Comparison of ENCODE assay signal across 8 cellular contexts in the genomic region with DNA sequence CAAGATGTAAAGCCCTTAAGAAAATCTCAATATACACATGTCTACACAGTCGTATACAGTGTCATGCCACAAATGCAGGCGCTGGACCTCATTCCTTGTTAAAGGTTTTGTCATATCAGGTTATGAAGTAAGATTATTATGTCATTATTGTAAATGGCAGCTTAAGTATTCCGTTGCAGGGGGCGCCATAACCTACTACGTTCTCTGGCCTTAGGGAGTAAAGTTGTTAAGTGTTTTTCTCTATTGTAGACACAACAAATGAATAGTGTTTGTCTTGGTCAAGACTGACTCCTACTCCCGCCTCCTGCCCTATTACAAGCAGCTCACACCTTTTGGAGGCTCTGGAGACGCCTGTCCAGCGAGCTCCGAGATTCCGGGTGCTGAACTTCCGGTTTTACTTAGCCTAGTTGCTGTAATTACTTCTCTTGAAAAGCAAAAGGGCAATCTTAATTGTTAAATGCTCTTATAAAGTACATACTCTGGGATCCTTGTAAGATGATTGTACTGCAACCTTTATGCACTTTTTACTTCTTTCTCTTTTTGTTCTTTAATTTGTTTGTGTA. TPM values are rescaled to one million over a fixed set of nuclear protein-coding genes. Genes with fewer than 3 reads are reported as not detected.
DNase-seq lines count a peak whose midpoint lies in the region; ATAC-seq, FAIRE-seq and TF ChIP-seq lines count a peak whose summit lies in the region.

No MANE protein-coding gene starts in this region.

- intact Hi-C loops in transverse colon (cut with DNase I; ENCODE audit: low total_unique reads): loop anchor here (5.0 kb wide), 1 partner anchor 201 kb away; the partner anchor contains the start of genes ANKIB1 and KRIT1

- in situ Hi-C loops in transverse colon (cut with MboI; ENCODE audit: low pct_ligation_motif_present in 1 of 4, low pct_unique_long_range_greater_than_20kb in 1 of 4, low sequenced_read_pairs in 3 of 4): loop anchor here in 2 of 4 donors (25.0 kb wide), 1 partner anchor 211 kb away; the partner anchor contains the start of genes ANKIB1 (in 2 of the 2) and KRIT1 (in 2 of the 2)

- H3K27ac ChIP-seq in neutrophil (peak overlapping the region; percentile 85), transverse colon (peak overlapping the region; percentile 99)

- peak; percentile 36 for ATAC-seq in GM19463 (IDR thresholded peaks at IDR 0.05; ENCODE audit: unreplicated experiment)

- H3K4me1 ChIP-seq in neutrophil (ENCODE audit: control insufficient read depth in 1 of 2, insufficient read depth in 1 of 2, low read depth in 1 of 2, low read length in 1 of 2) (peaks cover 9 to 14% of the 10 kb centered on the region in 2 experiments), transverse colon (peaks cover 0 to 18% (median 9%) of the 10 kb centered on the region in 4 donors)

- peak overlapping the region; percentile 56 to 62 for H3K4me3 ChIP-seq in foreskin fibroblast (ENCODE audit: low read depth in 1 of 2, low read length in 2 of 2)
- H3K4me3 ChIP-seq in neutrophil (ENCODE audit: low read depth in 1 of 2, low read length in 1 of 2): peak overlapping the region; percentile 91 to 95
- H3K4me3 ChIP-seq in transverse colon: peak overlapping the region; percentile 91 to 99 (median 98)

- H3K9me3 ChIP-seq in neutrophil (no peaks in the 10 kb centered on the region), transverse colon (no peaks in the 10 kb centered on the region)

- TF ChIP-seq CTCF in D721Med (IDR thresholded peaks at IDR 0.05; ENCODE audit: insufficient read depth, missing control alignments) (peak; percentile 65), foreskin fibroblast (IDR thresholded peaks at IDR 0.05; ENCODE audit: low read depth, low read length) (peak; percentile 41), neutrophil (IDR thresholded peaks at IDR 0.05) (no peak), transverse colon (IDR thresholded peaks at IDR 0.05) (peak; percentile 23 to 50 (median 40))

- no peak for FAIRE-seq in D721Med (lab: Jason Lieb, UNC)

- no peaks in the 10 kb centered on the region for H3K27me3 ChIP-seq in neutrophil
- no peaks in the 10 kb centered on the region for H3K27me3 ChIP-seq in transverse colon

- no peak for TF ChIP-seq POLR2A in transverse colon (IDR thresholded peaks at IDR 0.05)

- WGBS in transverse colon (ENCODE audit: low coverage in 1 of 2), 2 donors: 0% methylated on average over 11 of the region's 11 CpGs

- TF ChIP-seq EP300 in transverse colon (IDR thresholded peaks at IDR 0.05; ENCODE audit: low read depth): no peak

- DNase-seq in D721Med (ENCODE audit: insufficient read length, low spot score) (no peak), HK-2 (ENCODE audit: unreplicated experiment) (peak; percentile 46), foreskin fibroblast (peak; percentile 26 to 67), transverse colon (peak; percentile 67)
- peak; percentile 19 to 26 for DNase-seq in activated T-helper 1 cell treated with anti-CD3 and anti-CD28 coated beads, Interleukin-2, amount 50 U/mL, for 16 hours (ENCODE audit: low read depth in 1 of 2, low spot score in 1 of 2)

- peaks cover 33% of the 10 kb centered on the region for H3K36me3 ChIP-seq in neutrophil
- H3K36me3 ChIP-seq in transverse colon: peaks cover 0 to 18% (median 7%) of the 10 kb centered on the region in 4 donors

TF ChIP-seq in PFSK-1, 5 proteins besides CTCF, POLR2A, EP300 and RAD21:
- TF ChIP-seq POLR2AphosphoS5 (IDR thresholded peaks at IDR 0.05; ENCODE audit: low read depth, low read length) (peak; percentile 38; the same call in 1 of the 2 replicates), SIN3A (IDR thresholded peaks at IDR 0.05; ENCODE audit: borderline replicate concordance, insufficient read depth, low read length) (0 out of 2 replicates have a peak, but pooled peaks have one; percentile 16), FOXP2 (optimal IDR thresholded peaks at IDR 0.05; ENCODE audit: borderline replicate concordance, extremely low read depth, extremely low read length, insufficient read depth) (no peak)

RNA-seq across cellular contexts. Expression of gene GATAD1, which starts 1.0 kb away (rescaled TPM):
- polyA plus RNA-seq in PFSK-1 (2012; ENCODE audit: insufficient read length, low read depth): 19.2 TPM
- 10 to 100 TPM; 18.9 to 57.0 (median 41.7) TPM for total RNA-seq in transverse colon

RNA-seq across cellular contexts. Expression of gene ERVW-1, which starts 29.5 kb away (rescaled TPM):
- 0.19 TPM for polyA plus RNA-seq in PFSK-1 (2012; ENCODE audit: insufficient read length, low read depth)
- not detected for total RNA-seq in transverse colon
